In genomic region chr16:35405547-35405946, GRCh38 we compare ENCODE assay signal across 24 cellular contexts.
"Had no signal": no experiment of that assay in that cellular context is flagged by ENCODE, and none has a peak within 500 bp of the region (broad histone marks: within the 10 kb centered on the region; RNA-seq: fewer than 3 reads in every experiment).

No MANE protein-coding gene starts in this region.

- H3K27ac ChIP-seq: HL-60, RWPE1, SJSA1, SK-N-MC had no signal

- H3K27me3 ChIP-seq: SJSA1 had no signal

- DNase-seq: IMR-90, Karpas-422, KG1, MM.1S, NCI-H1092 treated with DMSO at 0.1 percent for 48 hours, NCI-H1436, NCI-H187, NCI-H2029, NCI-H2081 treated with DMSO at 0.1 percent for 48 hours, NCI-H2171, NCI-H226, NCI-H446, NCI-H510A, NCI-H524 treated with DMSO at 0.1 percent for 48 hours, NCI-H69, NCI-H774, PC-3, SIG-M5 had no signal

- H3K4me3 ChIP-seq: SJSA1, SK-N-MC had no signal

- H3K4me1 ChIP-seq: SJSA1 had no signal

- H3K36me3 ChIP-seq: SJSA1 had no signal

- ATAC-seq: HepG2, Panc1, PC-3 had no signal
